ENCODE assay signal across 11 cellular contexts in the genomic region with DNA sequence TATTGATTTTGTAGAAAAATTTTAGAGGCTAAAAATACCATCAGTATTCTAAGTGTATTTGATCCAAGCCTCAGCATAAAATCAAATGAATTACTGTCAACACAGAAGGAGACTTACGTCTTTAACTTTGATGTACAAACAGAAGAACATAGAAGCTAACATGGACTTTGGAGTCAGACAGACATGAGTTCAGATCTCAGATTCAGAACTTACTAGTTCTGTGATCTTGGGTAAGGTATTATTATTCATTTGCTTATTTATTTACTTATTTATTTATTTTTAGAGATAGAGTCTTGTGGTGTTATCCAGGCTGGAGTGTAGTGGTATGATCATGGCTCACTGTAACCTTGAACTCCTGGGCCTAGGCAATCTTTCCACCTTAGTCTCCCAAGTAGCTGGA. TPM values are rescaled to one million over a fixed set of nuclear protein-coding genes. Genes with fewer than 3 reads are reported as not detected.
DNase-seq lines count a peak whose midpoint lies in the region; ATAC-seq and TF ChIP-seq lines count a peak whose summit lies in the region.
"Had no signal": no experiment of that assay in that cellular context is flagged by ENCODE, and none has a peak within 500 bp of the region (broad histone marks: within the 10 kb centered on the region; RNA-seq: fewer than 3 reads in every experiment).

No MANE protein-coding gene starts in this region.

- H3K36me3 ChIP-seq in SJSA1 (no peaks in the 10 kb centered on the region), suprapubic skin (no peaks in the 10 kb centered on the region)
- H3K36me3 ChIP-seq: pancreas had no signal

- peak overlapping the region; percentile 92 for H3K27ac ChIP-seq in SJSA1
- peak overlapping the region; percentile 31 for H3K27ac ChIP-seq in suprapubic skin

- peak overlapping the region; percentile 27 for H3K4me3 ChIP-seq in SJSA1
- no peak overlapping the region for H3K4me3 ChIP-seq in fibroblast of the aortic adventitia (ENCODE audit: low read depth, low read length)
- H3K4me3 ChIP-seq in suprapubic skin: peak overlapping the region; percentile 28

- H3K9me3 Mint-ChIP-seq in activated T-cell treated with anti-CD3 and anti-CD28 coated beads, Interleukin-2, amount 50 U/mL, for 72 hours: peaks cover 0 to 5% of the 10 kb centered on the region in 2 donors

- peaks cover 7 to 12% of the 10 kb centered on the region in 2 donors for H3K36me3 Mint-ChIP-seq in activated T-cell treated with anti-CD3 and anti-CD28 coated beads, Interleukin-2, amount 50 U/mL, for 72 hours (ENCODE audit: insufficient read depth in 2 of 2)

- no peak for ATAC-seq in activated T-cell treated with anti-CD3 and anti-CD28 coated beads, Interleukin-2, amount 50 U/mL, for 72 hours (replicated peaks in 1 of 2)
- ATAC-seq in HG02885 (IDR thresholded peaks at IDR 0.05; ENCODE audit: poor library complexity, unreplicated experiment) (no peak), GM21737 (IDR thresholded peaks at IDR 0.05; ENCODE audit: unreplicated experiment) (no peak)

- H3K4me1 Mint-ChIP-seq in activated T-cell treated with anti-CD3 and anti-CD28 coated beads, Interleukin-2, amount 50 U/mL, for 72 hours (ENCODE audit: low read depth): peaks cover 66% of the 10 kb centered on the region

- H3K4me3 Mint-ChIP-seq in activated T-cell treated with anti-CD3 and anti-CD28 coated beads, Interleukin-2, amount 50 U/mL, for 72 hours: peak overlapping the region; percentile 76 to 86

- H3K27me3 ChIP-seq in SJSA1 (replicated peaks) (no peaks in the 10 kb centered on the region), suprapubic skin (no peaks in the 10 kb centered on the region)
- H3K27me3 ChIP-seq: pancreas had no signal

- DNase-seq in activated T-cell treated with anti-CD3 and anti-CD28 coated beads, Interleukin-2, amount 50 U/mL, for 72 hours: no peak
- DNase-seq in activated T-cell treated with anti-CD3 and anti-CD28 coated beads, Interleukin-2, amount 50 U/mL, for 1 hour: no peak
- no peak for DNase-seq in SJSA1 (ENCODE audit: low read depth in 1 of 2, low spot score in 2 of 2)
- DNase-seq in fibroblast of the aortic adventitia (ENCODE audit: low read depth): peak; percentile 7
- no peak for DNase-seq in suprapubic skin (ENCODE audit: low spot score in 2 of 2)
- no peak for DNase-seq in midbrain (lab: John Stamatoyannopoulos, UW)
- DNase-seq: NCI-H345, pancreas, T1000 had no signal

- no peak for TF ChIP-seq CTCF in fibroblast of the aortic adventitia (IDR thresholded peaks at IDR 0.05; ENCODE audit: insufficient read depth, low read length)
- no peak for TF ChIP-seq CTCF in suprapubic skin (IDR thresholded peaks at IDR 0.05)

- H3K27me3 Mint-ChIP-seq in activated T-cell treated with anti-CD3 and anti-CD28 coated beads, Interleukin-2, amount 50 U/mL, for 72 hours (ENCODE audit: low read depth): no peaks in the 10 kb centered on the region

- TF ChIP-seq POLR2A in suprapubic skin (IDR thresholded peaks at IDR 0.05): no peak

- H3K4me1 ChIP-seq in SJSA1 (replicated peaks) (peaks cover 33% of the 10 kb centered on the region), suprapubic skin (peaks cover 14% of the 10 kb centered on the region)
- H3K4me1 ChIP-seq: pancreas had no signal

- 62% methylated on average over 1 of the region's 1 CpG for WGBS in suprapubic skin

- H3K9me3 ChIP-seq in SJSA1 (replicated peaks) (no peaks in the 10 kb centered on the region), suprapubic skin (no peaks in the 10 kb centered on the region)
- H3K9me3 ChIP-seq: pancreas had no signal

- peak overlapping the region; percentile 100 for H3K27ac Mint-ChIP-seq in activated T-cell treated with anti-CD3 and anti-CD28 coated beads, Interleukin-2, amount 50 U/mL, for 72 hours

- TF ChIP-seq EP300 in suprapubic skin (IDR thresholded peaks at IDR 0.05): no peak

RNA-seq across cellular contexts. Expression of gene SLFN12L, which starts 4.0 kb away (rescaled TPM):
- total RNA-seq in activated T-cell treated with anti-CD3 and anti-CD28 coated beads, Interleukin-2, amount 50 U/mL, for 72 hours: 10 to 100 TPM; 59.0 to 73.6 TPM
- total RNA-seq in SJSA1 (2014; rRNA removed; shearing (Covaris generic)): 0.72 and 1.4 TPM in 2 replicates
- total RNA-seq in fibroblast of the aortic adventitia (ENCODE audit: low replicate concordance) (0.18 TPM in 1 of 2 replicates, not detected in the other), suprapubic skin (1 to 10 TPM in 2 of 4 donors, under 1 TPM in 2; 0.39 to 1.6 (median 0.99) TPM)

RNA-seq across cellular contexts. Expression of gene SLFN14, which starts 19.2 kb away (rescaled TPM):
- not detected for total RNA-seq in activated T-cell treated with anti-CD3 and anti-CD28 coated beads, Interleukin-2, amount 50 U/mL, for 72 hours
- not detected in 2 replicates for total RNA-seq in SJSA1 (2014; rRNA removed; shearing (Covaris generic))
- not detected in 2 replicates for total RNA-seq in fibroblast of the aortic adventitia (ENCODE audit: low replicate concordance)
- total RNA-seq in suprapubic skin: not detected
- total RNA-seq: pancreas had no signal

RNA-seq across cellular contexts. Expression of gene PEX12, which starts 36.9 kb away (rescaled TPM):
- 1 to 10 TPM; 7.2 to 7.3 TPM for total RNA-seq in activated T-cell treated with anti-CD3 and anti-CD28 coated beads, Interleukin-2, amount 50 U/mL, for 72 hours
- total RNA-seq in SJSA1 (2014; rRNA removed; shearing (Covaris generic)): 4.8 and 5.8 TPM in 2 replicates
- total RNA-seq in fibroblast of the aortic adventitia (ENCODE audit: low replicate concordance) (6.1 and 8.8 TPM in 2 replicates), suprapubic skin (1 to 10 TPM; 4.0 to 9.3 (median 5.7) TPM)

RNA-seq across cellular contexts. Expression of gene AP2B1, which starts 45.7 kb away (rescaled TPM):
- 100 to 1,000 TPM; 167 to 179 TPM for total RNA-seq in activated T-cell treated with anti-CD3 and anti-CD28 coated beads, Interleukin-2, amount 50 U/mL, for 72 hours
- total RNA-seq in SJSA1 (2014; rRNA removed; shearing (Covaris generic)): 76.0 and 109 TPM in 2 replicates
- total RNA-seq in fibroblast of the aortic adventitia (ENCODE audit: low replicate concordance) (101 and 118 TPM in 2 replicates), suprapubic skin (10 to 100 TPM; 41.3 to 50.0 (median 45.3) TPM)

Comparison
In these comparisons a context has a peak if more than half of its experiments do, and no peak if none do; other contexts are left out.
1. RNA of gene SLFN12L, which starts 4.0 kb away (total RNA-seq): 59.0 to 73.6 TPM in activated T-cell treated with anti-CD3 and anti-CD28 coated beads, Interleukin-2, amount 50 U/mL, for 72 hours; 0.72 to 1.4 TPM in SJSA1, 0.39 to 1.6 TPM in suprapubic skin and 0.18 TPM in fibroblast of the aortic adventitia; every median in the first group is over 10 times any median in the second.